ENCODE assay signal across 19 cellular contexts in the genomic region with DNA sequence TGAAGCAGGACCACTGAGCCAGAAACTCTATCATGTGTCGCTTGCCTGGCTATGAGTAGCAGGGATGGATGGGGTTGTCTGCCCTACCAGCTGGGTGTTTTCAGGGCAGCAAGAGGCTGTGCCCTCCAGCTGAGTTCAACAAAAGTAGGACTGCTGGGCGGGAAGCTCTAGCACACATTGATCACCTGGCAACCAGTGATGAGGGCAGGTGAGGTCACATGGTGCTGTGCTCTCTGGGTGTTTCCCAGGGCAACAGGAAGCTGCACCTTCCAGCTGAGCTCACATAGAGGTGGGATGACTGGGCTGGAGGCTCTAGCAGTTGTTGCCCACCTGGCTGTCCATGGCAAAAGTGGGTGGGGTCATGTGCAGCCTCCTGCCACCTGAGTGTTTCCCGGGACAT.
DNase-seq lines count a peak whose midpoint lies in the region; ATAC-seq, FAIRE-seq and TF ChIP-seq lines count a peak whose summit lies in the region.
"Had no signal": no experiment of that assay in that cellular context is flagged by ENCODE, and none has a peak within 500 bp of the region (broad histone marks: within the 10 kb centered on the region; RNA-seq: fewer than 3 reads in every experiment).

No MANE protein-coding gene starts in this region.

- no peaks in the 10 kb centered on the region for H3K79me2 ChIP-seq in H1 (ENCODE audit: control insufficient read depth in 1 of 2, insufficient read depth in 2 of 2, low read length in 2 of 2)

- ATAC-seq in stimulated activated effector memory CD8-positive, alpha-beta T cell treated with anti-CD3 and anti-CD28 coated beads, Interleukin-12 subunit alpha, Interleukin-12 subunit beta, amount 100 ng/mL, for 72 hours, result peak; percentile 45
- no peak for ATAC-seq in sciatic nerve
- ATAC-seq: activated naive CD8-positive, alpha-beta T cell treated with anti-CD3 and anti-CD28 coated beads, Interleukin-2, amount 50 U/mL, for 24 hours; psoas muscle had no signal

- no peaks in the 10 kb centered on the region for H3K79me1 ChIP-seq in H1 (ENCODE audit: low read depth, low read length)

- H4K91ac ChIP-seq in H1 (replicated peaks; ENCODE audit: insufficient read length, low read length), result no peak overlapping the region

- H3K36me3 Mint-ChIP-seq in stimulated activated effector memory CD8-positive, alpha-beta T cell treated with anti-CD3 and anti-CD28 coated beads, Interleukin-12 subunit alpha, Interleukin-12 subunit beta, amount 100 ng/mL, for 72 hours, result no peaks in the 10 kb centered on the region

- peaks cover 20% of the 10 kb centered on the region for H3K9me3 Mint-ChIP-seq in stimulated activated effector memory CD8-positive, alpha-beta T cell treated with anti-CD3 and anti-CD28 coated beads, Interleukin-12 subunit alpha, Interleukin-12 subunit beta, amount 100 ng/mL, for 72 hours

- H4K20me1 ChIP-seq in H1 (replicated peaks in 1 of 2; ENCODE audit: control insufficient read depth in 1 of 2, insufficient read depth in 2 of 2, low read length in 2 of 2), result no peaks in the 10 kb centered on the region

- H3K4me3 Mint-ChIP-seq in stimulated activated effector memory CD8-positive, alpha-beta T cell treated with anti-CD3 and anti-CD28 coated beads, Interleukin-12 subunit alpha, Interleukin-12 subunit beta, amount 100 ng/mL, for 72 hours, result no peak overlapping the region
- H3K4me3 Mint-ChIP-seq: activated naive CD8-positive, alpha-beta T cell treated with anti-CD3 and anti-CD28 coated beads, Interleukin-2, amount 50 U/mL, for 24 hours; neural progenitor cell had no signal

- no peak overlapping the region for H4K5ac ChIP-seq in H1 (ENCODE audit: insufficient read length, low read depth, low read length)

- H3K27me3 ChIP-seq in H1 (replicated peaks in 1 of 4; ENCODE audit: control insufficient read depth in 3 of 4, extremely low read depth in 1 of 4, insufficient read depth in 3 of 4, low read length in 3 of 4), result no peaks in the 10 kb centered on the region
- no peaks in the 10 kb centered on the region for H3K27me3 ChIP-seq in HAP-1 (ENCODE audit: low read depth)
- H3K27me3 ChIP-seq: neural progenitor cell had no signal

- in situ Hi-C loops in HAP-1 (cut with MboI; ENCODE audit: low sequenced_read_pairs), result no loop called here

- H2BK20ac ChIP-seq in H1 (ENCODE audit: low read length), result no peak overlapping the region

- no peaks in the 10 kb centered on the region for H3K4me1 Mint-ChIP-seq in stimulated activated effector memory CD8-positive, alpha-beta T cell treated with anti-CD3 and anti-CD28 coated beads, Interleukin-12 subunit alpha, Interleukin-12 subunit beta, amount 100 ng/mL, for 72 hours
- H3K4me1 Mint-ChIP-seq: activated naive CD8-positive, alpha-beta T cell treated with anti-CD3 and anti-CD28 coated beads, Interleukin-2, amount 50 U/mL, for 24 hours had no signal

- H3K36me3 ChIP-seq in H1 (ENCODE audit: control insufficient read depth in 2 of 4, insufficient read depth in 4 of 4, low read length in 3 of 4) (peaks cover 0 to 5% (median 0%) of the 10 kb centered on the region in 4 experiments; a peak in 1 of 8 replicates), HAP-1 (replicated peaks) (no peaks in the 10 kb centered on the region)
- H3K36me3 ChIP-seq: neural progenitor cell had no signal

- CTCF ChIA-PET in H1 (lab: Charles Lee; ENCODE audit: partially characterized antibody), result interaction anchor here (0.9 to 2.1 kb wide), 5 partner anchors 9 to 387 kb away, joined by 3 to 7 read pairs (median 3); no protein-coding TSS in a partner anchor

- H2BK120ac ChIP-seq in H1 (replicated peaks; ENCODE audit: low read depth, low read length), result no peak overlapping the region

- TF ChIP-seq EP300 in H1 (IDR thresholded peaks at IDR 0.05; ENCODE audit: borderline replicate concordance in 1 of 2, low read depth in 2 of 2, low read length in 2 of 2), result no peak

- TF ChIP-seq CTCF in H1 (IDR thresholded peaks at IDR 0.05; ENCODE audit: control extremely low read depth in 1 of 3, insufficient read depth in 1 of 3, low read depth in 1 of 3, low read length in 3 of 3), result no peak

- no peak for FAIRE-seq in H1 (lab: Jason Lieb, UNC)

- no peak overlapping the region for H2BK15ac ChIP-seq in H1 (ENCODE audit: low read length)

- H2BK5ac ChIP-seq in H1 (ENCODE audit: low read depth, low read length), result no peak overlapping the region

- no peak overlapping the region for H2AK5ac ChIP-seq in H1 (ENCODE audit: low read depth, low read length)

- H3K27ac ChIP-seq in H1 (ENCODE audit: low read depth, low read length), result no peak overlapping the region
- H3K27ac ChIP-seq: 22Rv1, neural progenitor cell, psoas muscle had no signal

- peak in 2 of 3 experiments; percentile 73 to 87 for DNase-seq in NCI-H1417 (lab: John Stamatoyannopoulos, UW)
- DNase-seq in NCI-H1417 treated with DMSO at 0.1 percent for 48 hours (lab: John Stamatoyannopoulos, UW), result no peak
- DNase-seq in NCI-H2196 (lab: John Stamatoyannopoulos, UW; ENCODE audit: unreplicated experiment), result peak; percentile 4
- no peak for DNase-seq in H1 (ENCODE audit: low read depth in 1 of 2, low spot score in 2 of 2)
- no peak for DNase-seq in stimulated activated effector memory CD8-positive, alpha-beta T cell treated with anti-CD3 and anti-CD28 coated beads, Interleukin-12 subunit alpha, Interleukin-12 subunit beta, amount 100 ng/mL, for 72 hours (ENCODE audit: low spot score in 2 of 2)
- DNase-seq in HAP-1 (ENCODE audit: low spot score in 2 of 2), result no peak
- no peak for DNase-seq in sciatic nerve (ENCODE audit: low spot score)
- DNase-seq in NK-92 treated with Interleukin-12 subunit alpha and Interleukin-12 subunit beta, amount 100 ng/mL, for 24 hours (lab: John Stamatoyannopoulos, UW), result no peak
- DNase-seq: activated CD4-positive, alpha-beta T cell treated with anti-CD3 and anti-CD28 coated beads for 1 hour; activated gamma-delta T cell; activated naive CD8-positive, alpha-beta T cell treated with anti-CD3 and anti-CD28 coated beads, Interleukin-2, amount 50 U/mL, for 24 hours; activated T-cell treated with anti-CD3 and anti-CD28 coated beads, Interleukin-2, amount 50 U/mL, for 1 hour; head of caudate nucleus; mammary epithelial cell; MV-4-11; T-helper 1 cell had no signal

- H3K9me3 ChIP-seq in H1 (ENCODE audit: insufficient read depth in 2 of 2, low read depth in 1 of 2, low read length in 1 of 2) (peaks cover 10% of the 10 kb centered on the region in 2 experiments; a peak in 3 of 4 replicates), HAP-1 (no peaks in the 10 kb centered on the region; the same call in 1 of the 2 replicates)

- intact Hi-C loops in sciatic nerve (cut with DNase I), result no loop called here

- H2BK12ac ChIP-seq in H1 (ENCODE audit: low read depth, low read length), result no peak overlapping the region

- H3K4me3 ChIP-seq in H1 (ENCODE audit: extremely low read depth in 1 of 4, insufficient read depth in 2 of 4, low read depth in 3 of 4, low read length in 4 of 4) (no peak overlapping the region), HAP-1 (no peak overlapping the region)
- H3K4me3 ChIP-seq: neural progenitor cell, psoas muscle had no signal

- H3K4me1 ChIP-seq in H1 (replicated peaks in 1 of 4; ENCODE audit: control insufficient read depth in 3 of 4, insufficient read depth in 4 of 4, low read length in 3 of 4) (no peaks in the 10 kb centered on the region), HAP-1 (no peaks in the 10 kb centered on the region)
- H3K4me1 ChIP-seq: neural progenitor cell, psoas muscle had no signal

- POLR2A ChIA-PET in H1 (lab: Charles Lee; ENCODE audit: partially characterized antibody), result no interaction called here

- TF ChIP-seq POLR2A in H1 (IDR thresholded peaks at IDR 0.05; ENCODE audit: control extremely low read depth in 1 of 2, low read depth in 2 of 2, low read length in 2 of 2), result no peak

- H4K8ac ChIP-seq in H1 (ENCODE audit: extremely low read depth, insufficient read depth, low read length), result no peak overlapping the region

- H3K4ac ChIP-seq in H1 (replicated peaks; ENCODE audit: insufficient read length, low read depth, low read length), result no peak overlapping the region

- H3K27ac Mint-ChIP-seq in stimulated activated effector memory CD8-positive, alpha-beta T cell treated with anti-CD3 and anti-CD28 coated beads, Interleukin-12 subunit alpha, Interleukin-12 subunit beta, amount 100 ng/mL, for 72 hours, result no peak overlapping the region
- H3K27ac Mint-ChIP-seq: activated naive CD8-positive, alpha-beta T cell treated with anti-CD3 and anti-CD28 coated beads, Interleukin-2, amount 50 U/mL, for 24 hours; neural progenitor cell had no signal

- 85% methylated on average over 3 of the region's 3 CpGs; no CpG with 5 or more reads in 1 of the 2 experiments for WGBS in H1 (ENCODE audit: extremely low coverage in 1 of 2, insufficient coverage in 1 of 2, insufficient read length in 1 of 2, insufficient replicate concordance in 2 of 2, low coverage in 1 of 2, low lambda C conversion rate in 2 of 2, missing lambda C conversion rate in 1 of 2), 2 experiments

- no peak overlapping the region for H3K23ac ChIP-seq in H1 (ENCODE audit: insufficient read length)

- H3K9ac ChIP-seq in H1 (replicated peaks in 1 of 4; ENCODE audit: extremely low read depth in 1 of 4, low read depth in 3 of 4, low read length in 3 of 4), result no peak overlapping the region
- H3K9ac ChIP-seq: neural progenitor cell had no signal

- no peaks in the 10 kb centered on the region for H3K23me2 ChIP-seq in H1 (ENCODE audit: low read depth, low read length)

- no peak for TF ChIP-seq RAD21 in H1 (IDR thresholded peaks at IDR 0.05 in 1 of 2, conservative IDR thresholded peaks at IDR 0.05 in 1 of 2; ENCODE audit: low read depth in 2 of 2, low read length in 2 of 2)

- H2AFZ ChIP-seq in H1 (ENCODE audit: low read length), result peak overlapping the region; percentile 19
- H2AFZ ChIP-seq: neural progenitor cell had no signal

- H3K4me2 ChIP-seq in H1 (ENCODE audit: insufficient read depth in 1 of 2, low read depth in 2 of 2, low read length in 2 of 2), result no peak overlapping the region
- H3K4me2 ChIP-seq: neural progenitor cell had no signal

- no peak overlapping the region for H3K14ac ChIP-seq in H1 (ENCODE audit: insufficient read length)

- H3K18ac ChIP-seq in H1 (ENCODE audit: extremely low read depth, low read length), result no peak overlapping the region

- no peak overlapping the region for H3K56ac ChIP-seq in H1 (replicated peaks; ENCODE audit: insufficient read length, low read depth, low read length)

TF ChIP-seq in H1, 55 proteins besides CTCF, POLR2A, EP300 and RAD21 (continues in another document):
- TF ChIP-seq E2F6 (IDR thresholded peaks at IDR 0.05) (peak; percentile 82), PHF8 (conservative IDR thresholded peaks at IDR 0.05; ENCODE audit: low read depth, low read length) (no peak), HDAC2 (IDR thresholded peaks at IDR 0.05; ENCODE audit: borderline replicate concordance in 1 of 2, low read depth in 2 of 2, low read length in 2 of 2) (no peak), SAP30 (IDR thresholded peaks at IDR 0.05; ENCODE audit: insufficient read depth, insufficient replicate concordance, low read length) (no peak), BACH1 (IDR thresholded peaks at IDR 0.05; ENCODE audit: low read length) (no peak)

Comparison
In these comparisons a context has a peak if more than half of its experiments do, and no peak if none do; other contexts are left out.
1. DNase-seq: peak in NCI-H1417 (2 of 3) and NCI-H2196 (single experiment); none in NCI-H1417 treated with DMSO at 0.1 percent for 48 hours (single experiment), H1 (0 of 2), stimulated activated effector memory CD8-positive, alpha-beta T cell treated with anti-CD3 and anti-CD28 coated beads, Interleukin-12 subunit alpha, Interleukin-12 subunit beta, amount 100 ng/mL, for 72 hours (0 of 2), HAP-1 (0 of 2), sciatic nerve (single experiment) and NK-92 treated with Interleukin-12 subunit alpha and Interleukin-12 subunit beta, amount 100 ng/mL, for 24 hours (single experiment).